ENCODE assay signal across 8 cellular contexts in genomic region chr16:21083729-21084268, GRCh38.
DNase-seq lines count a peak whose midpoint lies in the region; ATAC-seq and TF ChIP-seq lines count a peak whose summit lies in the region.

No MANE protein-coding gene starts in this region.

- DNase-seq in NCI-H1436 (lab: John Stamatoyannopoulos, UW) (peak; percentile 27), NCI-H1436 treated with DMSO at 0.1 percent for 48 hours (lab: John Stamatoyannopoulos, UW) (no peak), NCI-H1930 (lab: John Stamatoyannopoulos, UW) (peak; percentile 27 to 31), dermis microvascular lymphatic vessel endothelial cell (ENCODE audit: low read depth in 2 of 2) (peak; percentile 29 to 59), lower leg skin (ENCODE audit: low spot score in 2 of 2) (peak; percentile 40 to 91)
- DNase-seq in activated CD4-positive, alpha-beta T cell treated with anti-CD3 and anti-CD28 coated beads for 4 hours, result peak; percentile 34 to 55
- peak; percentile 3 for DNase-seq in stimulated activated CD8-positive, alpha-beta memory T cell treated with anti-CD3 and anti-CD28 coated beads, Interleukin-12 subunit alpha, Interleukin-12 subunit beta, amount 100 ng/mL, for 4 hours (ENCODE audit: low read depth)

- 37 to 50% methylated on average over 6 of the region's 6 CpGs for WGBS in lower leg skin, 2 donors

- TF ChIP-seq POLR2A in lower leg skin (IDR thresholded peaks at IDR 0.05), result no peak

- no peak overlapping the region for H3K4me3 ChIP-seq in lower leg skin (ENCODE audit: low read depth, poor library complexity, severe bottlenecking)

- intact Hi-C loops in lower leg skin (cut with DNase I; ENCODE audit: low total_unique reads), result loop anchor here (2.0 kb wide), 1 partner anchor 235 kb away; no protein-coding TSS in a partner anchor

- TF ChIP-seq CTCF in lower leg skin (IDR thresholded peaks at IDR 0.05), result peak in 1 of 3 donors; percentile 19

- ATAC-seq in HG03196 (IDR thresholded peaks at IDR 0.05; ENCODE audit: unreplicated experiment), result no peak
